Comparison of ENCODE assay signal across 1 cellular context in the genomic region with DNA sequence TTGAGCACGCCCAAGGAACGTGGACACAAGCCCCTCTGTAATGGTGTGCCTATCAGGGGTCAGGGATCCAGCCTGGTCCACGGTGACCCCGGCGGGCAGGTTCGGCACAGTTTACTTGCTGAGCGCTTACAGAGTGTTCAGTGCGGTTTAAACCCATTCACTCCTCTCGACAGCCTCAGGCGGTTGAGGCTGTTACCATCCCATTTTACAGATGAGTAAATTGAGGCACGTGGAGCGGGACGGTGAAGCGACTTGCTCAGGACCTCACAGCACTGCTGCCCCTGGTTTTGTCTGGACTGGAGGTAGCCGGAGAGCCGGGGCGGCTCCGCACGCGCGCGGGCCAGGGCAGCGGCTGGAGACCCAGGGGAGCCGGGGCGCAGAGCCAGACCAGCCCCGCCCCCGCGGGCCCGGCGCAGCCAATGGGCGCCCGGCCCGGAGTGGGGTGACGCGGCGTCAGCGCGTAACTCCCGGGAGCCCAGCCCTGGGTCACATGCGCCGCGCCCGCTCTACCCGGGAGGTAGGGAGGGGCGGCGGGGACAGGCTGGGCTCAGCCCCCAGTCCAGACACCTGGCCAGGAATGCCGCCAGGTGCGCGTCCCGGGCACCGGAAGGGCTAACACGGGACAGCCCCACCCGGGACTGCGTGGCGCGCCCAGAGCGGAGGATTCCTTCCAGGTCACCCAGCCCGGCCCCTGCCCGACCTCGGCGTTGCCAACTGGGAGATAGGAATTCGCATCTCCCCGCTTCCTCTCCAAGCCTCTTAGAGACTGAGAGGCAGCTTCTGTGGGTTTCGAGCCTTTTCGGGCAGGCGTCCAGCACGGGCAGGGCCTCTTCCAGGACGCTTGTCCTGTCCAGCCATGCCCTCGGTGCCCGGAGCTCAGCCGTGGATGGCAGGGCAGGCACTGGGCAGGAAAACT.
TF ChIP-seq lines count a peak whose summit lies in the region.

No MANE protein-coding gene starts in this region.

TF ChIP-seq in WTC11, 78 proteins besides CTCF, POLR2A, EP300 and RAD21 (continued from another document):
- TF ChIP-seq, protein P1, sequence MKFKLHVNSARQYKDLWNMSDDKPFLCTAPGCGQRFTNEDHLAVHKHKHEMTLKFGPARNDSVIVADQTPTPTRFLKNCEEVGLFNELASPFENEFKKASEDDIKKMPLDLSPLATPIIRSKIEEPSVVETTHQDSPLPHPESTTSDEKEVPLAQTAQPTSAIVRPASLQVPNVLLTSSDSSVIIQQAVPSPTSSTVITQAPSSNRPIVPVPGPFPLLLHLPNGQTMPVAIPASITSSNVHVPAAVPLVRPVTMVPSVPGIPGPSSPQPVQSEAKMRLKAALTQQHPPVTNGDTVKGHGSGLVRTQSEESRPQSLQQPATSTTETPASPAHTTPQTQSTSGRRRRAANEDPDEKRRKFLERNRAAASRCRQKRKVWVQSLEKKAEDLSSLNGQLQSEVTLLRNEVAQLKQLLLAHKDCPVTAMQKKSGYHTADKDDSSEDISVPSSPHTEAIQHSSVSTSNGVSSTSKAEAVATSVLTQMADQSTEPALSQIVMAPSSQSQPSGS (CRISPR knock-in tag; IDR thresholded peaks at IDR 0.05; ENCODE audit: borderline replicate concordance, low read depth): no peak
- TF ChIP-seq GTF2I (CRISPR knock-in tag; conservative IDR thresholded peaks at IDR 0.05) (peak; percentile 98), NR2C2 (CRISPR knock-in tag; IDR thresholded peaks at IDR 0.05) (peak; percentile 67), CREM (CRISPR knock-in tag; IDR thresholded peaks at IDR 0.05) (peak; percentile 71), GABPB1 (CRISPR knock-in tag; IDR thresholded peaks at IDR 0.05) (peak; percentile 34), SP1 (CRISPR knock-in tag; conservative IDR thresholded peaks at IDR 0.05) (peak; percentile 79), ZNF416 (CRISPR knock-in tag; IDR thresholded peaks at IDR 0.05) (no peak), JAZF1 (CRISPR knock-in tag; IDR thresholded peaks at IDR 0.05) (no peak), RELA (CRISPR knock-in tag; IDR thresholded peaks at IDR 0.05; ENCODE audit: borderline replicate concordance) (peak; percentile 78; the same call in 1 of the 2 replicates), FOXK1 (CRISPR knock-in tag; IDR thresholded peaks at IDR 0.05) (peak; percentile 74), OVOL2 (CRISPR knock-in tag; IDR thresholded peaks at IDR 0.05; ENCODE audit: borderline replicate concordance) (no peak), CBFB (CRISPR knock-in tag; IDR thresholded peaks at IDR 0.05; ENCODE audit: low read depth) (peak; percentile 28; the same call in 1 of the 2 replicates), ATF1 (CRISPR knock-in tag; IDR thresholded peaks at IDR 0.05) (no peak), ZNF219 (CRISPR knock-in tag; IDR thresholded peaks at IDR 0.05; ENCODE audit: borderline replicate concordance) (no peak), TEAD4 (CRISPR knock-in tag; IDR thresholded peaks at IDR 0.05) (no peak), NFYB (CRISPR knock-in tag; conservative IDR thresholded peaks at IDR 0.05; ENCODE audit: low read depth) (peak; percentile 73), ESRRA (CRISPR knock-in tag; IDR thresholded peaks at IDR 0.05; ENCODE audit: borderline replicate concordance) (peak; percentile 47; the same call in 1 of the 2 replicates), KAT7 (CRISPR knock-in tag; IDR thresholded peaks at IDR 0.05; ENCODE audit: borderline replicate concordance) (peak; percentile 61; the same call in 1 of the 2 replicates), MYBL2 (CRISPR knock-in tag; IDR thresholded peaks at IDR 0.05) (0 out of 2 replicates have a peak, but pooled peaks have one; percentile 45), ZNF396 (CRISPR knock-in tag; IDR thresholded peaks at IDR 0.05; ENCODE audit: borderline replicate concordance) (no peak)
- TF ChIP-seq, protein P2, sequence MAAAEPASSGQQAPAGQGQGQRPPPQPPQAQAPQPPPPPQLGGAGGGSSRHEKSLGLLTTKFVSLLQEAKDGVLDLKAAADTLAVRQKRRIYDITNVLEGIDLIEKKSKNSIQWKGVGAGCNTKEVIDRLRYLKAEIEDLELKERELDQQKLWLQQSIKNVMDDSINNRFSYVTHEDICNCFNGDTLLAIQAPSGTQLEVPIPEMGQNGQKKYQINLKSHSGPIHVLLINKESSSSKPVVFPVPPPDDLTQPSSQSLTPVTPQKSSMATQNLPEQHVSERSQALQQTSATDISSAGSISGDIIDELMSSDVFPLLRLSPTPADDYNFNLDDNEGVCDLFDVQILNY (CRISPR knock-in tag; IDR thresholded peaks at IDR 0.05): peak; percentile 90; the same call in 1 of the 2 replicates
- TF ChIP-seq, protein P3, sequence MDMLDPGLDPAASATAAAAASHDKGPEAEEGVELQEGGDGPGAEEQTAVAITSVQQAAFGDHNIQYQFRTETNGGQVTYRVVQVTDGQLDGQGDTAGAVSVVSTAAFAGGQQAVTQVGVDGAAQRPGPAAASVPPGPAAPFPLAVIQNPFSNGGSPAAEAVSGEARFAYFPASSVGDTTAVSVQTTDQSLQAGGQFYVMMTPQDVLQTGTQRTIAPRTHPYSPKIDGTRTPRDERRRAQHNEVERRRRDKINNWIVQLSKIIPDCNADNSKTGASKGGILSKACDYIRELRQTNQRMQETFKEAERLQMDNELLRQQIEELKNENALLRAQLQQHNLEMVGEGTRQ (CRISPR knock-in tag; IDR thresholded peaks at IDR 0.05): peak; percentile 91
- TF ChIP-seq, protein P4, sequence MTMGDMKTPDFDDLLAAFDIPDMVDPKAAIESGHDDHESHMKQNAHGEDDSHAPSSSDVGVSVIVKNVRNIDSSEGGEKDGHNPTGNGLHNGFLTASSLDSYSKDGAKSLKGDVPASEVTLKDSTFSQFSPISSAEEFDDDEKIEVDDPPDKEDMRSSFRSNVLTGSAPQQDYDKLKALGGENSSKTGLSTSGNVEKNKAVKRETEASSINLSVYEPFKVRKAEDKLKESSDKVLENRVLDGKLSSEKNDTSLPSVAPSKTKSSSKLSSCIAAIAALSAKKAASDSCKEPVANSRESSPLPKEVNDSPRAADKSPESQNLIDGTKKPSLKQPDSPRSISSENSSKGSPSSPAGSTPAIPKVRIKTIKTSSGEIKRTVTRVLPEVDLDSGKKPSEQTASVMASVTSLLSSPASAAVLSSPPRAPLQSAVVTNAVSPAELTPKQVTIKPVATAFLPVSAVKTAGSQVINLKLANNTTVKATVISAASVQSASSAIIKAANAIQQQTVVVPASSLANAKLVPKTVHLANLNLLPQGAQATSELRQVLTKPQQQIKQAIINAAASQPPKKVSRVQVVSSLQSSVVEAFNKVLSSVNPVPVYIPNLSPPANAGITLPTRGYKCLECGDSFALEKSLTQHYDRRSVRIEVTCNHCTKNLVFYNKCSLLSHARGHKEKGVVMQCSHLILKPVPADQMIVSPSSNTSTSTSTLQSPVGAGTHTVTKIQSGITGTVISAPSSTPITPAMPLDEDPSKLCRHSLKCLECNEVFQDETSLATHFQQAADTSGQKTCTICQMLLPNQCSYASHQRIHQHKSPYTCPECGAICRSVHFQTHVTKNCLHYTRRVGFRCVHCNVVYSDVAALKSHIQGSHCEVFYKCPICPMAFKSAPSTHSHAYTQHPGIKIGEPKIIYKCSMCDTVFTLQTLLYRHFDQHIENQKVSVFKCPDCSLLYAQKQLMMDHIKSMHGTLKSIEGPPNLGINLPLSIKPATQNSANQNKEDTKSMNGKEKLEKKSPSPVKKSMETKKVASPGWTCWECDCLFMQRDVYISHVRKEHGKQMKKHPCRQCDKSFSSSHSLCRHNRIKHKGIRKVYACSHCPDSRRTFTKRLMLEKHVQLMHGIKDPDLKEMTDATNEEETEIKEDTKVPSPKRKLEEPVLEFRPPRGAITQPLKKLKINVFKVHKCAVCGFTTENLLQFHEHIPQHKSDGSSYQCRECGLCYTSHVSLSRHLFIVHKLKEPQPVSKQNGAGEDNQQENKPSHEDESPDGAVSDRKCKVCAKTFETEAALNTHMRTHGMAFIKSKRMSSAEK (CRISPR knock-in tag; IDR thresholded peaks at IDR 0.05; ENCODE audit: borderline replicate concordance): no peak
- TF ChIP-seq, protein P5, sequence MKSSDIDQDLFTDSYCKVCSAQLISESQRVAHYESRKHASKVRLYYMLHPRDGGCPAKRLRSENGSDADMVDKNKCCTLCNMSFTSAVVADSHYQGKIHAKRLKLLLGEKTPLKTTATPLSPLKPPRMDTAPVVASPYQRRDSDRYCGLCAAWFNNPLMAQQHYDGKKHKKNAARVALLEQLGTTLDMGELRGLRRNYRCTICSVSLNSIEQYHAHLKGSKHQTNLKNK (CRISPR knock-in tag; IDR thresholded peaks at IDR 0.05): no peak
- TF ChIP-seq, protein P6, sequence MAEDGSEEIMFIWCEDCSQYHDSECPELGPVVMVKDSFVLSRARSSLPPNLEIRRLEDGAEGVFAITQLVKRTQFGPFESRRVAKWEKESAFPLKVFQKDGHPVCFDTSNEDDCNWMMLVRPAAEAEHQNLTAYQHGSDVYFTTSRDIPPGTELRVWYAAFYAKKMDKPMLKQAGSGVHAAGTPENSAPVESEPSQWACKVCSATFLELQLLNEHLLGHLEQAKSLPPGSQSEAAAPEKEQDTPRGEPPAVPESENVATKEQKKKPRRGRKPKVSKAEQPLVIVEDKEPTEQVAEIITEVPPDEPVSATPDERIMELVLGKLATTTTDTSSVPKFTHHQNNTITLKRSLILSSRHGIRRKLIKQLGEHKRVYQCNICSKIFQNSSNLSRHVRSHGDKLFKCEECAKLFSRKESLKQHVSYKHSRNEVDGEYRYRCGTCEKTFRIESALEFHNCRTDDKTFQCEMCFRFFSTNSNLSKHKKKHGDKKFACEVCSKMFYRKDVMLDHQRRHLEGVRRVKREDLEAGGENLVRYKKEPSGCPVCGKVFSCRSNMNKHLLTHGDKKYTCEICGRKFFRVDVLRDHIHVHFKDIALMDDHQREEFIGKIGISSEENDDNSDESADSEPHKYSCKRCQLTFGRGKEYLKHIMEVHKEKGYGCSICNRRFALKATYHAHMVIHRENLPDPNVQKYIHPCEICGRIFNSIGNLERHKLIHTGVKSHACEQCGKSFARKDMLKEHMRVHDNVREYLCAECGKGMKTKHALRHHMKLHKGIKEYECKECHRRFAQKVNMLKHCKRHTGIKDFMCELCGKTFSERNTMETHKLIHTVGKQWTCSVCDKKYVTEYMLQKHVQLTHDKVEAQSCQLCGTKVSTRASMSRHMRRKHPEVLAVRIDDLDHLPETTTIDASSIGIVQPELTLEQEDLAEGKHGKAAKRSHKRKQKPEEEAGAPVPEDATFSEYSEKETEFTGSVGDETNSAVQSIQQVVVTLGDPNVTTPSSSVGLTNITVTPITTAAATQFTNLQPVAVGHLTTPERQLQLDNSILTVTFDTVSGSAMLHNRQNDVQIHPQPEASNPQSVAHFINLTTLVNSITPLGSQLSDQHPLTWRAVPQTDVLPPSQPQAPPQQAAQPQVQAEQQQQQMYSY (CRISPR knock-in tag; IDR thresholded peaks at IDR 0.05): no peak
- TF ChIP-seq, protein P7, sequence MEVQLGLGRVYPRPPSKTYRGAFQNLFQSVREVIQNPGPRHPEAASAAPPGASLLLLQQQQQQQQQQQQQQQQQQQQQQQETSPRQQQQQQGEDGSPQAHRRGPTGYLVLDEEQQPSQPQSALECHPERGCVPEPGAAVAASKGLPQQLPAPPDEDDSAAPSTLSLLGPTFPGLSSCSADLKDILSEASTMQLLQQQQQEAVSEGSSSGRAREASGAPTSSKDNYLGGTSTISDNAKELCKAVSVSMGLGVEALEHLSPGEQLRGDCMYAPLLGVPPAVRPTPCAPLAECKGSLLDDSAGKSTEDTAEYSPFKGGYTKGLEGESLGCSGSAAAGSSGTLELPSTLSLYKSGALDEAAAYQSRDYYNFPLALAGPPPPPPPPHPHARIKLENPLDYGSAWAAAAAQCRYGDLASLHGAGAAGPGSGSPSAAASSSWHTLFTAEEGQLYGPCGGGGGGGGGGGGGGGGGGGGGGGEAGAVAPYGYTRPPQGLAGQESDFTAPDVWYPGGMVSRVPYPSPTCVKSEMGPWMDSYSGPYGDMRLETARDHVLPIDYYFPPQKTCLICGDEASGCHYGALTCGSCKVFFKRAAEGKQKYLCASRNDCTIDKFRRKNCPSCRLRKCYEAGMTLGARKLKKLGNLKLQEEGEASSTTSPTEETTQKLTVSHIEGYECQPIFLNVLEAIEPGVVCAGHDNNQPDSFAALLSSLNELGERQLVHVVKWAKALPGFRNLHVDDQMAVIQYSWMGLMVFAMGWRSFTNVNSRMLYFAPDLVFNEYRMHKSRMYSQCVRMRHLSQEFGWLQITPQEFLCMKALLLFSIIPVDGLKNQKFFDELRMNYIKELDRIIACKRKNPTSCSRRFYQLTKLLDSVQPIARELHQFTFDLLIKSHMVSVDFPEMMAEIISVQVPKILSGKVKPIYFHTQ (CRISPR knock-in tag; IDR thresholded peaks at IDR 0.05): peak; percentile 25; the same call in 1 of the 2 replicates
- TF ChIP-seq, protein P8, sequence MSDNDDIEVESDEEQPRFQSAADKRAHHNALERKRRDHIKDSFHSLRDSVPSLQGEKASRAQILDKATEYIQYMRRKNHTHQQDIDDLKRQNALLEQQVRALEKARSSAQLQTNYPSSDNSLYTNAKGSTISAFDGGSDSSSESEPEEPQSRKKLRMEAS (CRISPR knock-in tag; IDR thresholded peaks at IDR 0.05): peak; percentile 65
